In the genomic region with DNA sequence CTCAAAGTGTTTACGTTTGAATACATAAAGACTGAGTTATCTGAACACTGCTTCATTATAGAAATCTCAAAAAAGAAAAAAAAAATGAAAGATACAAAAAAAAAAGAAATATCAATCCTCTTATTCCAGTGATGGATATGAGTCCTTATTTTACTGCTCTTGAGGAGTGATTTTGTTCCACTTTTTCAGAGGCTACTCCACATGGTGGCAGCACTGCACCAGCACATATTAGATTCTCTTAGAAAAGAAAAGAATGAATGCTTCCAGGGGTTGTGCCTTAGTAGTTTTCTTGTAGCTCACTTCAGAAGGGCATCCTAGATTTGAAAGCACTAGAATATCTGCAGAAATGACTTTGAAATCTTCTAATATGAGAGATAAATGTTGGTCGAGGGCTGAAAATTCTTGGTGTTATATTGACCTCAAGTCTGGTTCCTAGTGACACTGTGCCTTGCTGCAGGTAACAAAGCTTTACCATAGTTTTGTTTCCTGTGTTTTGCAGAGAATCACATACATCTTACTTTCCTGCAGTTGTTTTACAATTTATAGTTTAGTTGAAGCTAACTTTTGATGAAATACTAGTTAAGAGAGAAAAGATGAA, we compare ENCODE assay signal across 8 cellular contexts. TPM values are rescaled to one million over a fixed set of nuclear protein-coding genes. Genes with fewer than 3 reads are reported as not detected.
DNase-seq lines count a peak whose midpoint lies in the region; ATAC-seq and TF ChIP-seq lines count a peak whose summit lies in the region.

No MANE protein-coding gene starts in this region.

- POLR2A ChIA-PET in AG04449 (lab: Yijun Ruan, JAX) (interaction anchor here (0.6 to 0.7 kb wide), 2 partner anchors 130 to 135 kb away, joined by 4 to 5 read pairs; no protein-coding TSS in a partner anchor), GM10248 (lab: Yijun Ruan, JAX) (no interaction called here)

- no peaks in the 10 kb centered on the region for H3K4me1 ChIP-seq in suprapubic skin

- TF ChIP-seq EP300 in suprapubic skin (IDR thresholded peaks at IDR 0.05): no peak

- H3K27ac ChIP-seq in suprapubic skin: no peak overlapping the region

- 88% methylated on average over 2 of the region's 2 CpGs for WGBS in suprapubic skin

- peak; percentile 4 for DNase-seq in AG04449 (ENCODE audit: low read depth, low spot score)
- peak; percentile 20 for DNase-seq in GM10248 (ENCODE audit: extremely low spot score)
- peak; percentile 0 for DNase-seq in NCI-H345 treated with DMSO at 0.1 percent for 48 hours (lab: John Stamatoyannopoulos, UW; ENCODE audit: unreplicated experiment)
- DNase-seq in activated T-cell treated with anti-CD3 and anti-CD28 coated beads, Interleukin-2, amount 50 U/mL, for 1 hour: peak; percentile 36
- DNase-seq in head of caudate nucleus: peak in 38 of 42 donors; percentile 27 to 79 (median 60)
- peak; percentile 14 for DNase-seq in skeletal muscle cell (ENCODE audit: low read depth)
- no peak for DNase-seq in suprapubic skin (ENCODE audit: low spot score in 2 of 2)

- intact Hi-C loops in head of caudate nucleus (cut with DNase I): loop anchor here (2.0 kb wide), 1 partner anchor 134 kb away; no protein-coding TSS in a partner anchor

- no peak for ATAC-seq in HG02840 (IDR thresholded peaks at IDR 0.05; ENCODE audit: low FRiP score, unreplicated experiment)

- TF ChIP-seq POLR2A in suprapubic skin (IDR thresholded peaks at IDR 0.05): no peak

- H3K36me3 ChIP-seq in suprapubic skin: peaks cover 37% of the 10 kb centered on the region

- no peaks in the 10 kb centered on the region for H3K27me3 ChIP-seq in suprapubic skin

- CTCF ChIA-PET in AG04449 (lab: Yijun Ruan, JAX) (interaction anchor here (0.5 to 10.8 kb wide), 54 partner anchors 10 to 1307 kb away, joined by 3 to 565 read pairs (median 4); a partner anchor contains a TSS), GM10248 (lab: Yijun Ruan, JAX) (interaction anchor here (0.6 to 4.8 kb wide), 31 partner anchors 10 to 464 kb away, joined by 3 to 107 read pairs (median 4); a partner anchor contains a TSS)

- H3K4me3 ChIP-seq in AG04449 (ENCODE audit: low read depth, low read length) (no peak overlapping the region), skeletal muscle cell (ENCODE audit: low read depth, low read length) (no peak overlapping the region), suprapubic skin (no peak overlapping the region)

- no peaks in the 10 kb centered on the region for H3K9me3 ChIP-seq in suprapubic skin

- peak; percentile 53 for TF ChIP-seq CTCF in AG04449 (IDR thresholded peaks at IDR 0.05; ENCODE audit: insufficient read depth, low read length, missing control alignments)
- TF ChIP-seq CTCF in GM10248 (IDR thresholded peaks at IDR 0.05; ENCODE audit: control extremely low read depth, extremely low read depth, low read depth, missing control alignments): peak; percentile 69
- TF ChIP-seq CTCF in suprapubic skin (IDR thresholded peaks at IDR 0.05): peak in 1 of 2 donors; percentile 37

RNA-seq across cellular contexts. Expression of a gene that starts 25.9 kb away (rescaled TPM):
- 10 to 100 TPM; 41.3 to 50.0 (median 45.3) TPM for total RNA-seq in suprapubic skin

RNA-seq across cellular contexts. Expression of a gene that starts 34.7 kb away (rescaled TPM):
- 1 to 10 TPM; 4.0 to 9.3 (median 5.7) TPM for total RNA-seq in suprapubic skin

RNA-seq across cellular contexts. Expression of a gene that starts 52.4 kb away (rescaled TPM):
- total RNA-seq in suprapubic skin: not detected

Comparison
In these comparisons a context has a peak if more than half of its experiments do, and no peak if none do; other contexts are left out.
1. DNase-seq: peak in AG04449 (single experiment), GM10248 (single experiment), NCI-H345 treated with DMSO at 0.1 percent for 48 hours (single experiment), activated T-cell treated with anti-CD3 and anti-CD28 coated beads, Interleukin-2, amount 50 U/mL, for 1 hour (single experiment), head of caudate nucleus (38 of 42) and skeletal muscle cell (single experiment); none in suprapubic skin (0 of 2).